Comparison of ENCODE assay signal across 11 cellular contexts in genomic region chr7:45001826-45002225, GRCh38. TPM values are rescaled to one million over a fixed set of nuclear protein-coding genes. Genes with fewer than 3 reads are reported as not detected.
DNase-seq lines count a peak whose midpoint lies in the region; ATAC-seq and TF ChIP-seq lines count a peak whose summit lies in the region.
"Had no signal": no experiment of that assay in that cellular context is flagged by ENCODE, and none has a peak within 500 bp of the region (broad histone marks: within the 10 kb centered on the region; RNA-seq: fewer than 3 reads in every experiment).

No MANE protein-coding gene starts in this region.

- POLR2A ChIA-PET in naive thymus-derived CD4-positive, alpha-beta T cell (lab: Charles Lee): interaction anchor here (0.7 to 10.5 kb wide), 16 partner anchors 9 to 153 kb away, joined by 3 to 348 read pairs (median 8); partner anchors contain the start of genes H2AZ2, MYO1G, PURB and TBRG4

- peaks cover 30% of the 10 kb centered on the region for H3K4me1 Mint-ChIP-seq in brain
- H3K4me1 Mint-ChIP-seq in naive thymus-derived CD4-positive, alpha-beta T cell: peaks cover 15 to 54% (median 47%) of the 10 kb centered on the region in 7 donors

- no peak for ATAC-seq in naive thymus-derived CD4-positive, alpha-beta T cell
- ATAC-seq in HG03460 (IDR thresholded peaks at IDR 0.05; ENCODE audit: unreplicated experiment): no peak

- peaks cover 0 to 3% (median 0%) of the 10 kb centered on the region in 5 experiments for H3K9me3 Mint-ChIP-seq in brain
- H3K9me3 Mint-ChIP-seq in naive thymus-derived CD4-positive, alpha-beta T cell: peaks cover 0 to 2% (median 0%) of the 10 kb centered on the region in 11 donors

- no peak overlapping the region for H3K27ac ChIP-seq in BLaER1
- peak overlapping the region; percentile 84 for H3K27ac ChIP-seq in KMS-11
- H3K27ac ChIP-seq in naive thymus-derived CD4-positive, alpha-beta T cell (ENCODE audit: low read depth, low read length): peak overlapping the region; percentile 84

- H3K27me3 ChIP-seq in BLaER1: no peaks in the 10 kb centered on the region
- no peaks in the 10 kb centered on the region for H3K27me3 ChIP-seq in KMS-11 (ENCODE audit: insufficient read depth, low read depth)
- no peaks in the 10 kb centered on the region for H3K27me3 ChIP-seq in naive thymus-derived CD4-positive, alpha-beta T cell (ENCODE audit: control insufficient read depth in 2 of 2, insufficient read depth in 2 of 2, low read length in 2 of 2)
- H3K27me3 ChIP-seq: stomach had no signal

- no peaks in the 10 kb centered on the region for H3K27me3 Mint-ChIP-seq in brain
- no peaks in the 10 kb centered on the region for H3K27me3 Mint-ChIP-seq in naive thymus-derived CD4-positive, alpha-beta T cell

- H3K36me3 ChIP-seq in BLaER1 (peaks cover 8% of the 10 kb centered on the region; the same call in 1 of the 2 replicates), KMS-11 (ENCODE audit: insufficient read depth) (0 out of 2 replicates have a peak, but pooled peaks cover 6% of the 10 kb centered on the region)
- peaks cover 0 to 3% (median 0%) of the 10 kb centered on the region in 3 experiments for H3K36me3 ChIP-seq in naive thymus-derived CD4-positive, alpha-beta T cell (ENCODE audit: control insufficient read depth in 2 of 3, insufficient read depth in 3 of 3, low read length in 3 of 3)
- H3K36me3 ChIP-seq: stomach had no signal

- H3K79me2 ChIP-seq in KMS-11 (ENCODE audit: insufficient read depth, low read depth): peaks cover 55% of the 10 kb centered on the region

- peak overlapping the region; percentile 89 for H3K4me2 ChIP-seq in BLaER1
- peak overlapping the region; percentile 87 for H3K4me2 ChIP-seq in KMS-11

- intact Hi-C loops in naive thymus-derived CD4-positive, alpha-beta T cell (cut with micrococcal nuclease): loop anchor here (1.0 to 2.0 kb wide), 8 partner anchors 25 to 413 kb away; partner anchors contain the start of genes H2AZ2 (in 1 of the 2), PPIA (in 1 of the 2), PURB (in 1 of the 2) and TBRG4 (in 1 of the 2)

- peak overlapping the region in 2 of 5 experiments; percentile 41 to 95 for H3K27ac Mint-ChIP-seq in brain
- H3K27ac Mint-ChIP-seq in naive thymus-derived CD4-positive, alpha-beta T cell: peak overlapping the region; percentile 86 to 96 (median 92)

- DNase-seq in naive thymus-derived CD4-positive, alpha-beta T cell: no peak
- DNase-seq in NCI-H2081 (lab: John Stamatoyannopoulos, UW): no peak
- no peak for DNase-seq in dermis blood vessel endothelial cell
- DNase-seq in MV-4-11 (lab: John Stamatoyannopoulos, UW): no peak
- DNase-seq: NCI-H2029 treated with DMSO at 0.1 percent for 48 hours, retina, stomach had no signal

- CTCF ChIA-PET in naive thymus-derived CD4-positive, alpha-beta T cell (lab: Charles Lee): interaction anchor here (0.9 to 8.0 kb wide), 11 partner anchors 19 to 118 kb away, joined by 3 to 63 read pairs (median 5); no protein-coding TSS in a partner anchor

- H4K20me1 ChIP-seq in BLaER1 (peaks cover 44% of the 10 kb centered on the region), KMS-11 (ENCODE audit: insufficient read depth) (peaks cover 3% of the 10 kb centered on the region; the same call in 1 of the 2 replicates)

- H3K4me1 ChIP-seq in BLaER1: peaks cover 61% of the 10 kb centered on the region
- peaks cover 76% of the 10 kb centered on the region for H3K4me1 ChIP-seq in KMS-11 (ENCODE audit: low read depth, poor library complexity, severe bottlenecking)
- peaks cover 10 to 17% of the 10 kb centered on the region in 2 donors for H3K4me1 ChIP-seq in naive thymus-derived CD4-positive, alpha-beta T cell (ENCODE audit: control insufficient read depth in 2 of 2, insufficient read depth in 2 of 2, low read length in 2 of 2)

- no peak overlapping the region for H2AFZ ChIP-seq in KMS-11 (ENCODE audit: low read depth)

- peaks cover 7% of the 10 kb centered on the region for H3K36me3 Mint-ChIP-seq in brain
- peaks cover 0 to 11% (median 9%) of the 10 kb centered on the region in 5 donors for H3K36me3 Mint-ChIP-seq in naive thymus-derived CD4-positive, alpha-beta T cell

- 0 out of 2 replicates have a peak overlapping the region, but pooled peaks have one; percentile 80 for H3K4me3 ChIP-seq in BLaER1
- no peak overlapping the region for H3K4me3 ChIP-seq in KMS-11 (IDR thresholded peaks at IDR 0.05; ENCODE audit: insufficient read depth, low read depth, low read length)
- no peak overlapping the region for H3K4me3 ChIP-seq in naive thymus-derived CD4-positive, alpha-beta T cell (ENCODE audit: low read length)

- H3K4me3 Mint-ChIP-seq in brain: peak overlapping the region; percentile 51 to 95 (median 88)
- peak overlapping the region; percentile 10 to 92 (median 84) for H3K4me3 Mint-ChIP-seq in naive thymus-derived CD4-positive, alpha-beta T cell

- H3K9ac ChIP-seq in BLaER1: peak overlapping the region; percentile 82; the same call in 1 of the 2 replicates
- H3K9ac ChIP-seq in KMS-11: peak overlapping the region; percentile 69

- TF ChIP-seq CTCF in KMS-11 (conservative IDR thresholded peaks at IDR 0.05; ENCODE audit: low read depth, low read length) (no peak), brain (conservative IDR thresholded peaks at IDR 0.05) (no peak)

- H3K9me3 ChIP-seq in BLaER1: no peaks in the 10 kb centered on the region
- no peaks in the 10 kb centered on the region for H3K9me3 ChIP-seq in naive thymus-derived CD4-positive, alpha-beta T cell (ENCODE audit: control insufficient read depth in 2 of 3, low read length in 3 of 3)
- H3K9me3 ChIP-seq: stomach had no signal

RNA-seq across cellular contexts. Expression of gene CCM2, which starts 1.8 kb away (rescaled TPM):
- 75.0 TPM for polyA plus RNA-seq in brain (ENCODE audit: insufficient read depth, low read depth, low replicate concordance)
- total RNA-seq in naive thymus-derived CD4-positive, alpha-beta T cell: 100 to 1,000 TPM in 3 of 5 experiments, 10 to 100 TPM in 2; 80.4 to 200 (median 119) TPM
- 100 to 1,000 TPM in 1 of 2 donors, 10 to 100 TPM in 1; 75.9 to 123 TPM for polyA plus RNA-seq in naive thymus-derived CD4-positive, alpha-beta T cell
- 76.4 and 91.4 TPM in 2 replicates for total RNA-seq in dermis blood vessel endothelial cell

RNA-seq across cellular contexts. Expression of gene MYO1G, which starts 23.0 kb away (rescaled TPM):
- 0.17 TPM for polyA plus RNA-seq in brain (ENCODE audit: insufficient read depth, low read depth, low replicate concordance)
- 100 to 1,000 TPM in 3 of 5 experiments, 10 to 100 TPM in 2; 29.2 to 385 (median 107) TPM for total RNA-seq in naive thymus-derived CD4-positive, alpha-beta T cell
- 10 to 100 TPM; 51.1 to 76.0 TPM for polyA plus RNA-seq in naive thymus-derived CD4-positive, alpha-beta T cell
- total RNA-seq in dermis blood vessel endothelial cell: 0.09 and 0.17 TPM in 2 replicates

Comparison
In these comparisons a context has a peak if more than half of its experiments do, and no peak if none do; other contexts are left out.
1. RNA of gene MYO1G, which starts 23.0 kb away (total RNA-seq): 29.2 to 385 TPM in naive thymus-derived CD4-positive, alpha-beta T cell; 0.09 to 0.17 TPM in dermis blood vessel endothelial cell; every median in the first group is over 10 times any median in the second.